8 cellular contexts compared by ENCODE assay signal in genomic region chr9:95003694-95004451, GRCh38.
DNase-seq lines count a peak whose midpoint lies in the region; ATAC-seq, FAIRE-seq and TF ChIP-seq lines count a peak whose summit lies in the region.

No MANE protein-coding gene starts in this region.

- peak; percentile 67 for FAIRE-seq in pancreas (lab: Jason Lieb, UNC)

- 8% methylated on average over 22 of the region's 22 CpGs for WGBS in heart right ventricle, 2 donors
- 7 to 9% methylated on average over 22 of the region's 22 CpGs for WGBS in pancreas, 2 donors

- ATAC-seq in GM18909 (IDR thresholded peaks at IDR 0.05; ENCODE audit: poor library complexity, unreplicated experiment) = peak; percentile 36
- ATAC-seq in heart right ventricle = peak; percentile 31 to 49 (median 41)
- peak; percentile 31 to 54 (median 46) for ATAC-seq in pancreas
- no peak for ATAC-seq in GM19452 (IDR thresholded peaks at IDR 0.05; ENCODE audit: unreplicated experiment)
- no peak for ATAC-seq in HG03039 (IDR thresholded peaks at IDR 0.05; ENCODE audit: unreplicated experiment)

- H3K4me3 Mint-ChIP-seq in activated naive CD8-positive, alpha-beta T cell treated with anti-CD3 and anti-CD28 coated beads for 36 hours = peak overlapping the region; percentile 68

- H3K27me3 ChIP-seq in BLaER1 (peaks cover 71% of the 10 kb centered on the region), heart right ventricle (peaks cover 0 to 41% (median 0%) of the 10 kb centered on the region in 7 donors), pancreas (no peaks in the 10 kb centered on the region)

- H4K20me1 ChIP-seq in BLaER1 = peaks cover 44% of the 10 kb centered on the region

- H3K4me1 ChIP-seq in BLaER1 (peaks cover 19% of the 10 kb centered on the region), heart right ventricle (peaks cover 2 to 66% (median 31%) of the 10 kb centered on the region in 9 donors), pancreas (peaks cover 3 to 13% (median 11%) of the 10 kb centered on the region in 3 donors)

- peak overlapping the region; percentile 94 for H3K4me2 ChIP-seq in BLaER1

- H3K4me1 Mint-ChIP-seq in activated naive CD8-positive, alpha-beta T cell treated with anti-CD3 and anti-CD28 coated beads for 36 hours = peaks cover 32% of the 10 kb centered on the region

- H3K36me3 Mint-ChIP-seq in activated naive CD8-positive, alpha-beta T cell treated with anti-CD3 and anti-CD28 coated beads for 36 hours = peaks cover 3% of the 10 kb centered on the region

- H3K27ac ChIP-seq in BLaER1 = peak overlapping the region; percentile 65; the same call in 1 of the 2 replicates
- peak overlapping the region; percentile 96 to 100 (median 99) for H3K27ac ChIP-seq in heart right ventricle
- peak overlapping the region; percentile 93 to 99 (median 98) for H3K27ac ChIP-seq in pancreas

- H3K9ac ChIP-seq in BLaER1 = peak overlapping the region; percentile 75

- H3K9me3 Mint-ChIP-seq in activated naive CD8-positive, alpha-beta T cell treated with anti-CD3 and anti-CD28 coated beads for 36 hours = no peaks in the 10 kb centered on the region

- no peak overlapping the region for H3K27ac Mint-ChIP-seq in activated naive CD8-positive, alpha-beta T cell treated with anti-CD3 and anti-CD28 coated beads for 36 hours

- intact Hi-C loops in heart right ventricle (cut with DNase I) = loop anchor here in 6 of 10 donors (2.0 to 10.0 kb wide), 6 partner anchors 52 to 222 kb away; no protein-coding TSS in a partner anchor
- intact Hi-C loops in pancreas (cut with DNase I) = no loop called here

- DNase-seq in NAMALWA (ENCODE audit: low spot score) (peak; percentile 5), heart right ventricle (peak; percentile 62 to 69), pancreas (peak in 5 of 6 donors; percentile 43 to 82 (median 69))
- DNase-seq in activated naive CD8-positive, alpha-beta T cell treated with anti-CD3 and anti-CD28 coated beads for 36 hours = peak; percentile 15

- H3K36me3 ChIP-seq in BLaER1 (0 out of 2 replicates have a peak, but pooled peaks cover 7% of the 10 kb centered on the region), heart right ventricle (peaks cover 0 to 14% (median 0%) of the 10 kb centered on the region in 9 donors), pancreas (no peaks in the 10 kb centered on the region)

- H3K27me3 Mint-ChIP-seq in activated naive CD8-positive, alpha-beta T cell treated with anti-CD3 and anti-CD28 coated beads for 36 hours = peaks cover 48% of the 10 kb centered on the region

- TF ChIP-seq CTCF in heart right ventricle (IDR thresholded peaks at IDR 0.05) = peak in 5 of 9 donors; percentile 12 to 38 (median 13)
- TF ChIP-seq CTCF in pancreas (IDR thresholded peaks at IDR 0.05) = no peak

- H3K9me3 ChIP-seq in BLaER1 (no peaks in the 10 kb centered on the region), heart right ventricle (no peaks in the 10 kb centered on the region), pancreas (no peaks in the 10 kb centered on the region)

- H3K4me3 ChIP-seq in BLaER1 (peak overlapping the region; percentile 74), heart right ventricle (peak overlapping the region; percentile 68 to 91 (median 82)), pancreas (peak overlapping the region; percentile 28 to 83 (median 74))

Comparison
In these comparisons a context has a peak if more than half of its experiments do, and no peak if none do; other contexts are left out.
1. ATAC-seq: peak in GM18909 (single experiment), heart right ventricle (8 of 8) and pancreas (4 of 4); none in GM19452 (single experiment) and HG03039 (single experiment).
2. DNase-seq: peak in every context shown above with its lines; median percentile 69 in pancreas; 66 in heart right ventricle; 15 in activated naive CD8-positive, alpha-beta T cell treated with anti-CD3 and anti-CD28 coated beads for 36 hours; 5 in NAMALWA.
3. CTCF ChIP-seq: peak in heart right ventricle (5 of 9); none in pancreas (0 of 4).
4. intact Hi-C loops: an anchor here in heart right ventricle (2.0 to 10.0 kb wide); none called in pancreas.
5. Peak in every context shown above with its lines, with median percentiles within 50 percentile points of each other: H3K27ac ChIP-seq and H3K4me3 ChIP-seq.